Comparison of ENCODE assay signal across 14 cellular contexts in the genomic region with DNA sequence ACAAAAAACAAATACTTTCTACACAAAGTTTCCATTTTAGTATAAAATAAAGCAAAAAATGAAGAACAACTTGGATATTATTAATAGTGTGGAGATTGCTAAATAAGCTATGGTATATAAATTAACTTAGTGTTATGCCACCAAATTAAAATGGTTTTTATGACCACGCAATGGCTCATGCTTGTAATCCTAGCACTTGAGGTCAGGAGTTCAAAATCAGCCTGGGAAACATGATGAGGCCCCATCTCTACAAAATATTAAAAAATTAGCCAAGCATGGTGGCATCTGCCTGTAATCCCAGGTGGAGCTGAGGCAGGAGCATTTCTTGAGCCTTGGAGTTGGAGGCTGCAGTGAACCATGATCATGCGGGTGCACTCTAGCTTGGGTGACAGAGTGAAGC.
DNase-seq lines count a peak whose midpoint lies in the region; ATAC-seq and TF ChIP-seq lines count a peak whose summit lies in the region.
"Had no signal": no experiment of that assay in that cellular context is flagged by ENCODE, and none has a peak within 500 bp of the region (broad histone marks: within the 10 kb centered on the region; RNA-seq: fewer than 3 reads in every experiment).

No MANE protein-coding gene starts in this region.

- peaks cover 17% of the 10 kb centered on the region for H3K27me3 Mint-ChIP-seq in activated CD8-positive, alpha-beta memory T cell treated with anti-CD3 and anti-CD28 coated beads, Interleukin-2, amount 10 ng/mL, durations not matched to agents 7 days and 5 days

- no peak overlapping the region for H2AFZ ChIP-seq in PC-9

- H3K27ac ChIP-seq in PC-9 (peak overlapping the region; percentile 88), neutrophil (peak overlapping the region; percentile 92)

- POLR2A ChIA-PET in PC-9 (lab: Charles Lee; ENCODE audit: unreplicated experiment): no interaction called here

- no peak overlapping the region for H3K27ac Mint-ChIP-seq in activated CD8-positive, alpha-beta memory T cell treated with anti-CD3 and anti-CD28 coated beads, Interleukin-2, amount 10 ng/mL, durations not matched to agents 7 days and 5 days

- no peaks in the 10 kb centered on the region for H4K20me1 ChIP-seq in PC-9 (ENCODE audit: insufficient read depth)

- H3K79me2 ChIP-seq in PC-9 (ENCODE audit: low read depth): peaks cover 51% of the 10 kb centered on the region

- no peaks in the 10 kb centered on the region for H3K9me3 Mint-ChIP-seq in activated CD8-positive, alpha-beta memory T cell treated with anti-CD3 and anti-CD28 coated beads, Interleukin-2, amount 10 ng/mL, durations not matched to agents 7 days and 5 days (ENCODE audit: low read depth)
- H3K9me3 Mint-ChIP-seq: HFFc6 had no signal

- H3K27me3 ChIP-seq in PC-9 (ENCODE audit: insufficient read depth, low read depth) (no peaks in the 10 kb centered on the region), neutrophil (no peaks in the 10 kb centered on the region)

- no peaks in the 10 kb centered on the region for H3K9me2 ChIP-seq in PC-9 (ENCODE audit: insufficient read depth)
- H3K9me2 ChIP-seq: SK-N-SH had no signal

- DNase-seq in activated CD8-positive, alpha-beta memory T cell treated with anti-CD3 and anti-CD28 coated beads, Interleukin-2, amount 10 ng/mL, durations not matched to agents 7 days and 5 days: peak; percentile 5
- no peak for DNase-seq in activated CD8-positive, alpha-beta memory T cell treated with anti-CD3 and anti-CD28 coated beads, Interleukin-2, amount 50 U/mL, for 4 hours
- peak; percentile 25 for DNase-seq in ELR (ENCODE audit: low read depth)
- no peak for DNase-seq in PC-9
- no peak for DNase-seq in activated CD4-positive, alpha-beta T cell treated with anti-CD3 and anti-CD28 coated beads, Interleukin-2, amount 50 U/mL, for 1 hour
- DNase-seq: NCI-H1092 treated with DMSO at 0.1 percent for 48 hours, NCI-H146, NCI-H2081, SHP77 treated with DMSO at 0.1 percent for 48 hours, SK-N-SH had no signal

- peaks cover 66% of the 10 kb centered on the region for H3K4me1 ChIP-seq in PC-9 (replicated peaks; ENCODE audit: insufficient read depth)
- peaks cover 78 to 99% of the 10 kb centered on the region in 2 experiments for H3K4me1 ChIP-seq in neutrophil (ENCODE audit: control insufficient read depth in 1 of 2, insufficient read depth in 1 of 2, low read depth in 1 of 2, low read length in 1 of 2)

- H3K4me2 ChIP-seq in PC-9: peak overlapping the region; percentile 72
- H3K4me2 ChIP-seq: SK-N-SH had no signal

- BruUV-seq in PC-9 (replicated peaks; lab: Mats Ljungman, UMichigan): no TSS peak

- H3K4me1 Mint-ChIP-seq in activated CD8-positive, alpha-beta memory T cell treated with anti-CD3 and anti-CD28 coated beads, Interleukin-2, amount 10 ng/mL, durations not matched to agents 7 days and 5 days: peaks cover 14% of the 10 kb centered on the region

- no peak for ATAC-seq in activated CD8-positive, alpha-beta memory T cell treated with anti-CD3 and anti-CD28 coated beads, Interleukin-2, amount 10 ng/mL, durations not matched to agents 7 days and 5 days
- no peak for ATAC-seq in GM18868 (IDR thresholded peaks at IDR 0.05; ENCODE audit: unreplicated experiment)
- ATAC-seq in HG02884 (IDR thresholded peaks at IDR 0.05; ENCODE audit: unreplicated experiment): no peak

- TF ChIP-seq CTCF in PC-9 (conservative IDR thresholded peaks at IDR 0.05): no peak
- TF ChIP-seq CTCF in neutrophil (IDR thresholded peaks at IDR 0.05): no peak

- H3K4me3 Mint-ChIP-seq in activated CD8-positive, alpha-beta memory T cell treated with anti-CD3 and anti-CD28 coated beads, Interleukin-2, amount 10 ng/mL, durations not matched to agents 7 days and 5 days: no peak overlapping the region
- H3K4me3 Mint-ChIP-seq: HFFc6 had no signal

- no peaks in the 10 kb centered on the region for H3K36me3 Mint-ChIP-seq in activated CD8-positive, alpha-beta memory T cell treated with anti-CD3 and anti-CD28 coated beads, Interleukin-2, amount 10 ng/mL, durations not matched to agents 7 days and 5 days

- H3K4me3 ChIP-seq in PC-9: no peak overlapping the region
- peak overlapping the region; percentile 57 for H3K4me3 ChIP-seq in neutrophil (ENCODE audit: low read depth in 1 of 2, low read length in 1 of 2)

- H3K36me3 ChIP-seq in PC-9 (ENCODE audit: low read depth): 0 out of 2 replicates have a peak, but pooled peaks cover 3% of the 10 kb centered on the region
- H3K36me3 ChIP-seq in neutrophil: no peaks in the 10 kb centered on the region

- H3K9me3 ChIP-seq in PC-9 (ENCODE audit: insufficient read depth, low read depth) (0 out of 2 replicates have a peak, but pooled peaks cover 7% of the 10 kb centered on the region), neutrophil (no peaks in the 10 kb centered on the region)
- H3K9me3 ChIP-seq: SK-N-SH had no signal

- peaks cover 47% of the 10 kb centered on the region for H3F3A ChIP-seq in PC-9 (ENCODE audit: insufficient read depth, low read depth)

- intact Hi-C loops in PC-9 (cut with micrococcal nuclease; ENCODE audit: unreplicated experiment): no loop called here

- CTCF ChIA-PET in activated CD8-positive, alpha-beta memory T cell treated with anti-CD3 and anti-CD28 coated beads, Interleukin-2, amount 10 ng/mL, durations not matched to agents 7 days and 5 days (lab: Charles Lee): interaction anchor here (1.1 to 1.7 kb wide), 2 partner anchors 12 to 24 kb away, joined by 3 to 4 read pairs; no protein-coding TSS in a partner anchor
- CTCF ChIA-PET in PC-9 (lab: Charles Lee): no interaction called here

Comparison
In these comparisons a context has a peak if more than half of its experiments do, and no peak if none do; other contexts are left out.
1. DNase-seq: peak in activated CD8-positive, alpha-beta memory T cell treated with anti-CD3 and anti-CD28 coated beads, Interleukin-2, amount 10 ng/mL, durations not matched to agents 7 days and 5 days (single experiment) and ELR (single experiment); none in activated CD8-positive, alpha-beta memory T cell treated with anti-CD3 and anti-CD28 coated beads, Interleukin-2, amount 50 U/mL, for 4 hours (single experiment), PC-9 (0 of 2) and activated CD4-positive, alpha-beta T cell treated with anti-CD3 and anti-CD28 coated beads, Interleukin-2, amount 50 U/mL, for 1 hour (single experiment).